Comparison of ENCODE assay signal across 8 cellular contexts in the genomic region with DNA sequence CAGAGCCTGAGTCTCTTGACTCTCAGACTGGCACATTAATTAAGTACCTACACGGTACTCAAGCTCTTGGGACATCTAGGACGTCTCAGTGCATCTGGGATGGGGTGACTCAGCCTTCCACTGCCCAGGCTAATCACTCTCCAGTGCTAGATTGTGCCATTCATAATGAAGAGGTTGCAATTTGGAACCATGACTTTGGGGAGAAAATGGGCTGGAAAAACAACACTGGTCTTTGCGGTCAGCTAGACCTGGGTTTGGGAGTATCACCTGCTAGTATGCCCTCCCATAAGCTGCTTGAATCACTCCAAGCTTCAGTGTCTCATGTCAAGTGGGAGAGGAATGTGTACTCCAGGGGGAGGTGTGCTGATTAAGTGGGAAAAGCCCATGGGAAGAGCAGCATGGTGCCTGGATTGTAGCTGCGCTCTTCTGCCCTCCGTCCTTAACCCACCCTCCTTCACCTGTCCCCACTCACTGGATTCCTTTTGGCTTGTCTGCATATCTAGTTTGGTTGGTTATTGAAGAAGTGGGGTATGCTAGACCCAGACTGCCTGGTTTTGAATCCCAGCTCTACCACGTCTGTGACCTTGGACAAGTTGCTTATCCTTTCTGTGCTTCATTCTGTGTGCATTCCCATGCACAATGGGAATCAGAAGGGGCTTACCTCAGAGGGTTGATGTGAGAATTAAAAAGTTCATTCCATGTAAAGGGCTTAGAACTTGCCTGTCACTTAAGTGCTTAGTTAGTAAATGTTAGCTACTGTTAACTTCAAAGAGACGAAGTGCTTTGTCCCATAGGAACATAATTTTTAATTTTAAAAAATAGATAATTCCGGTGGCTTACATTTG. TPM values are rescaled to one million over a fixed set of nuclear protein-coding genes. Genes with fewer than 3 reads are reported as not detected.
DNase-seq lines count a peak whose midpoint lies in the region; ATAC-seq and TF ChIP-seq lines count a peak whose summit lies in the region.

No MANE protein-coding gene starts in this region.

- no peak overlapping the region for H2AFZ ChIP-seq in Loucy (ENCODE audit: low read length)

- no peaks in the 10 kb centered on the region for H4K20me1 ChIP-seq in Loucy (ENCODE audit: insufficient read depth, low read length, poor library complexity, severe bottlenecking)

- H3K4me3 Mint-ChIP-seq in natural killer cell = peak overlapping the region; percentile 62

- peaks cover 30 to 39% of the 10 kb centered on the region in 2 donors for H3K4me1 Mint-ChIP-seq in natural killer cell

- H3K4me2 ChIP-seq in Loucy (ENCODE audit: low read depth, low read length, poor library complexity, severe bottlenecking) = peak overlapping the region; percentile 63

- peak; percentile 89 for DNase-seq in DMS79 (lab: John Stamatoyannopoulos, UW)
- DNase-seq in adipocyte (ENCODE audit: low read depth) = peak; percentile 58
- no peak for DNase-seq in natural killer cell
- DNase-seq in OCI-M2 (lab: John Stamatoyannopoulos, UW; ENCODE audit: unreplicated experiment) = no peak
- no peak for DNase-seq in NCI-H146 (lab: John Stamatoyannopoulos, UW)
- no peak for DNase-seq in NCI-H2081 treated with DMSO at 0.1 percent for 48 hours (lab: John Stamatoyannopoulos, UW)

- no peaks in the 10 kb centered on the region for H3F3A ChIP-seq in Loucy (ENCODE audit: low read depth)

- H3K9me2 ChIP-seq in Loucy (replicated peaks; ENCODE audit: low read depth, low read length) = no peaks in the 10 kb centered on the region

- H3K9ac ChIP-seq in Loucy (ENCODE audit: low read depth, low read length, poor library complexity, severe bottlenecking) (peak overlapping the region; percentile 48), adipocyte (ENCODE audit: low read length) (no peak overlapping the region)

- TF ChIP-seq CTCF in Loucy (conservative IDR thresholded peaks at IDR 0.05; ENCODE audit: low read length) (no peak), natural killer cell (IDR thresholded peaks at IDR 0.05) (no peak)

- ATAC-seq in natural killer cell (peak in 1 of 3 donors; percentile 3), HG02884 (IDR thresholded peaks at IDR 0.05; ENCODE audit: unreplicated experiment) (no peak)

- intact Hi-C loops in natural killer cell (cut with micrococcal nuclease) = no loop called here

- H3K27ac Mint-ChIP-seq in natural killer cell = peak overlapping the region; percentile 67 to 80

- H3K4me3 ChIP-seq in Loucy (ENCODE audit: low read length, poor library complexity, severe bottlenecking) (peak overlapping the region; percentile 66), adipocyte (ENCODE audit: low read length) (peak overlapping the region; percentile 52)

- H3K36me3 Mint-ChIP-seq in natural killer cell = no peaks in the 10 kb centered on the region

- peaks cover 7% of the 10 kb centered on the region; the same call in 1 of the 2 replicates for H3K79me2 ChIP-seq in Loucy (ENCODE audit: insufficient read depth, low read length)

- H3K27me3 ChIP-seq in Loucy (ENCODE audit: insufficient read depth, low read length, poor library complexity, severe bottlenecking) = no peaks in the 10 kb centered on the region
- H3K27me3 ChIP-seq in adipocyte (replicated peaks; ENCODE audit: control insufficient read depth, insufficient read depth, low read length) = peaks cover 31% of the 10 kb centered on the region

- H3K4me1 ChIP-seq in Loucy (ENCODE audit: insufficient read depth, low read length, poor library complexity, severe bottlenecking) (peaks cover 59% of the 10 kb centered on the region), adipocyte (ENCODE audit: control insufficient read depth, insufficient read depth, low read length) (peaks cover 12% of the 10 kb centered on the region)

- H3K9me3 ChIP-seq in Loucy (ENCODE audit: insufficient read depth, low read depth, low read length) = no peaks in the 10 kb centered on the region
- no peaks in the 10 kb centered on the region for H3K9me3 ChIP-seq in adipocyte (ENCODE audit: control insufficient read depth, low read length)

- H3K9me3 Mint-ChIP-seq in natural killer cell = no peaks in the 10 kb centered on the region

- H3K36me3 ChIP-seq in Loucy (ENCODE audit: insufficient read depth, low read length) (no peaks in the 10 kb centered on the region), adipocyte (ENCODE audit: control insufficient read depth, insufficient read depth, low read length, severe bottlenecking) (no peaks in the 10 kb centered on the region)

- H3K27me3 Mint-ChIP-seq in natural killer cell (ENCODE audit: low read depth in 2 of 2) = peaks cover 4 to 12% of the 10 kb centered on the region in 2 donors

RNA-seq across cellular contexts. Expression of gene NFE2L3, which starts 3.8 kb away (rescaled TPM):
- 1 to 10 TPM in 1 of 3 donors, under 1 TPM in 2; 0.68 to 2.0 (median 1.00) TPM for total RNA-seq in natural killer cell

RNA-seq across cellular contexts. Expression of gene HNRNPA2B1, which starts 44.8 kb away (rescaled TPM):
- total RNA-seq in natural killer cell = 100 to 1,000 TPM; 473 to 627 (median 585) TPM

RNA-seq across cellular contexts. Expression of gene CBX3, which starts 45.8 kb away (rescaled TPM):
- 100 to 1,000 TPM; 103 to 126 (median 109) TPM for total RNA-seq in natural killer cell

Comparison
In these comparisons a context has a peak if more than half of its experiments do, and no peak if none do; other contexts are left out.
1. DNase-seq: peak in DMS79 (single experiment) and adipocyte (single experiment); none in natural killer cell (single experiment), OCI-M2 (single experiment), NCI-H146 (single experiment) and NCI-H2081 treated with DMSO at 0.1 percent for 48 hours (single experiment).